Comparison of ENCODE assay signal across 8 cellular contexts in the genomic region with DNA sequence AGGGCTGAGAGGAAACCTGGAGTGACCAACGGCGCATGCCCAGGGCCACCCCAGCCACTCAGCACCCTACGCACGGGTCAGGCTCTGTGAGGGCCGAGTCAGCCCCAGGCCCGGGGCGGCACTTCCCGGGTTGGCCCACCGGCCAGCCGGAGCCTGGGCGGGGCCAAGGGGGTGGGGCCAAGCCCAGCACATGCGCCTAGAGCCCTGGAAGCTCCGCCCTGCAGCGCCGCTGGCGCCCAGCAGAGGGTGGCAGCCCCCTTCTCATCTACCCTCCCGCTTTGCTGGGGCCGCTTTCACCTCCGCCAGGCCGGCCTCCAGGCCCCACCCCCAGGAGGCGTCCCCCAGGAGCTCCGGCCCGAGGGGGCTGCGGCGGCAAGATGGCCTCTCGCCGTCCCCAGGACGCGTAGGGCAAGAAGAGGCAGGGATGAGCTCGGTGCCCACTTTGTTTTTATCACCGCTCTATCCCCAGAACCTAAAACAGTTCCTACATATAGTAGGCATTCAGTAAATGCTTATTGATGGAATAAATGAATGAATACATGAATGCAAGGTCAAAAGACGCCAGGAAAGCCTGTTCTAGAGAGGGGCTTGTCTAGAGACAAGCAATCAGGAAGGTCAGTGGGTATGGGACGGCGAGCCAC. TPM values are rescaled to one million over a fixed set of nuclear protein-coding genes. Genes with fewer than 3 reads are reported as not detected.
DNase-seq lines count a peak whose midpoint lies in the region; ATAC-seq and TF ChIP-seq lines count a peak whose summit lies in the region.

No MANE protein-coding gene starts in this region.

- peak overlapping the region; percentile 83 for H3K4me3 Mint-ChIP-seq in activated B cell treated with CpG ODN at 0.5 μM for 24 hours

- intact Hi-C loops in activated B cell treated with CpG ODN at 0.5 μM for 24 hours (cut with micrococcal nuclease) = loop anchor here (1.0 to 10.0 kb wide), 8 partner anchors 9 to 466 kb away; partner anchors contain the start of genes ABHD15, MYO18A, TAOK1 and TP53I13

- H3K27me3 Mint-ChIP-seq in activated B cell treated with CpG ODN at 0.5 μM for 24 hours = no peaks in the 10 kb centered on the region

- CTCF ChIA-PET in activated B cell treated with CpG ODN at 0.5 μM for 24 hours (lab: Charles Lee) = interaction anchor here (0.6 to 9.1 kb wide), 19 partner anchors 9 to 424 kb away, joined by 3 to 201 read pairs (median 5); partner anchors contain the start of gene MYO18A

- TF ChIP-seq CTCF in activated B cell treated with CpG ODN at 0.5 μM for 24 hours (IDR thresholded peaks at IDR 0.05) = peak; percentile 27

- H3K27ac ChIP-seq in caudate nucleus (ENCODE audit: low read depth, low read length) = peak overlapping the region; percentile 90

- peak; percentile 77 for ATAC-seq in GM18868 (IDR thresholded peaks at IDR 0.05; ENCODE audit: unreplicated experiment)
- ATAC-seq in HG03103 (IDR thresholded peaks at IDR 0.05; ENCODE audit: low read depth, unreplicated experiment) = peak; percentile 72
- ATAC-seq in activated B cell treated with CpG ODN at 0.5 μM for 24 hours (ENCODE audit: low read depth) = peak; percentile 95

- POLR2A ChIA-PET in activated B cell treated with CpG ODN at 0.5 μM for 24 hours (lab: Charles Lee) = interaction anchor here (0.6 to 5.0 kb wide), 21 partner anchors 10 to 1666 kb away, joined by 3 to 63 read pairs (median 4); partner anchors contain the start of genes MYO18A, NUFIP2 and PHF12

- no peaks in the 10 kb centered on the region for H3K9me3 Mint-ChIP-seq in activated B cell treated with CpG ODN at 0.5 μM for 24 hours

- DNase-seq in AG08395 (ENCODE audit: low spot score) = peak; percentile 94
- peak; percentile 91 for DNase-seq in NCI-H2227 (lab: John Stamatoyannopoulos, UW; ENCODE audit: unreplicated experiment)
- peak; percentile 96 for DNase-seq in activated B cell treated with CpG ODN at 0.5 μM for 24 hours
- peak in 60 of 61 donors; percentile 44 to 93 (median 85) for DNase-seq in caudate nucleus (lab: John Stamatoyannopoulos, UW)
- DNase-seq in islet precursor cell = peak; percentile 99
- DNase-seq in stimulated activated CD4-positive, alpha-beta T cell treated with anti-CD3 and anti-CD28 coated beads, Interleukin-12 subunit alpha, Interleukin-12 subunit beta, amount 100 ng/mL, for 4 hours = peak; percentile 91

- peaks cover 45% of the 10 kb centered on the region for H3K4me1 Mint-ChIP-seq in activated B cell treated with CpG ODN at 0.5 μM for 24 hours

- H3K36me3 Mint-ChIP-seq in activated B cell treated with CpG ODN at 0.5 μM for 24 hours (ENCODE audit: low read depth) = no peaks in the 10 kb centered on the region

- peak overlapping the region; percentile 89 for H3K27ac Mint-ChIP-seq in activated B cell treated with CpG ODN at 0.5 μM for 24 hours

RNA-seq across cellular contexts. Expression of gene MYO18A, which starts 31.3 kb away (rescaled TPM):
- 67.8 and 79.8 TPM in 2 replicates for total RNA-seq in activated B cell treated with CpG ODN at 0.5 μM for 24 hours

Comparison
In these comparisons a context has a peak if more than half of its experiments do, and no peak if none do; other contexts are left out.
1. Peak in every context shown above with its lines: DNase-seq, ATAC-seq and H3K27ac ChIP-seq.